ENCODE assay signal across 22 cellular contexts in genomic region chr19:38917516-38917915, GRCh38. TPM values are rescaled to one million over a fixed set of nuclear protein-coding genes. Genes with fewer than 3 reads are reported as not detected.
DNase-seq lines count a peak whose midpoint lies in the region; ATAC-seq and TF ChIP-seq lines count a peak whose summit lies in the region.
"Had no signal": no experiment of that assay in that cellular context is flagged by ENCODE, and none has a peak within 500 bp of the region (broad histone marks: within the 10 kb centered on the region; RNA-seq: fewer than 3 reads in every experiment).

No MANE protein-coding gene starts in this region.

- TF ChIP-seq POLR2A in spleen (IDR thresholded peaks at IDR 0.05) = no peak

- H3K4me3 ChIP-seq in cardiac muscle cell (no peak overlapping the region), right cardiac atrium (ENCODE audit: low read length) (no peak overlapping the region), H7 (ENCODE audit: insufficient read depth, low read depth, low read length) (no peak overlapping the region), spleen (no peak overlapping the region)
- H3K4me3 ChIP-seq: BLaER1 treated with 17β-estradiol and CSF1 and Interleukin-3, amounts not matched to agents 10 nM and 100 nM; Peyer's patch had no signal

- H3K27me3 ChIP-seq in cardiac muscle cell (no peaks in the 10 kb centered on the region), right cardiac atrium (ENCODE audit: control insufficient read depth, insufficient read depth) (no peaks in the 10 kb centered on the region), H7 (ENCODE audit: control insufficient read depth, insufficient read depth, low read length) (peaks cover under 1% of the 10 kb centered on the region; the same call in 1 of the 2 replicates), spleen (replicated peaks in 1 of 7) (no peaks in the 10 kb centered on the region)
- H3K27me3 ChIP-seq: BLaER1 treated with 17β-estradiol and CSF1 and Interleukin-3, amounts not matched to agents 10 nM and 100 nM; Peyer's patch had no signal

- H3K27ac ChIP-seq in cardiac muscle cell (peak overlapping the region; percentile 17), right cardiac atrium (ENCODE audit: low read length) (no peak overlapping the region), spleen (no peak overlapping the region), caudate nucleus (ENCODE audit: low read depth, low read length) (no peak overlapping the region)
- H3K27ac ChIP-seq: BLaER1 treated with 17β-estradiol and CSF1 and Interleukin-3, amounts not matched to agents 10 nM and 100 nM; Peyer's patch had no signal

- WGBS in right cardiac atrium = 66% methylated on average over 9 of the region's 9 CpGs
- 75 to 92% (median 83%) methylated on average over 8 to 9 of the region's 9 CpGs for WGBS in spleen, 5 donors

- no peak overlapping the region for H3K4me3 Mint-ChIP-seq in chondrocyte (ENCODE audit: unreplicated experiment)
- H3K4me3 Mint-ChIP-seq: CD4-positive, alpha-beta memory T cell; T-cell had no signal

- TF ChIP-seq CTCF in cardiac muscle cell (IDR thresholded peaks at IDR 0.05; ENCODE audit: low read depth, low read length) (no peak), chondrocyte (IDR thresholded peaks at IDR 0.05) (no peak), spleen (IDR thresholded peaks at IDR 0.05 in 8 of 11, conservative IDR thresholded peaks at IDR 0.05 in 3 of 11) (no peak)

- intact Hi-C loops in right cardiac atrium (cut with DNase I) (no loop called here), spleen (cut with DNase I; ENCODE audit: low total_unique reads) (no loop called here)

- H3K4me1 ChIP-seq in cardiac muscle cell (ENCODE audit: low read depth) = no peaks in the 10 kb centered on the region
- H3K4me1 ChIP-seq in right cardiac atrium (ENCODE audit: control insufficient read depth, insufficient read depth, low read length) = no peaks in the 10 kb centered on the region
- peaks cover 0 to 3% (median 0%) of the 10 kb centered on the region in 6 donors for H3K4me1 ChIP-seq in spleen
- H3K4me1 ChIP-seq: Caco-2, Peyer's patch had no signal

- peaks cover 10% of the 10 kb centered on the region for H3K36me3 Mint-ChIP-seq in chondrocyte (ENCODE audit: low read depth)

- peaks cover 9% of the 10 kb centered on the region for H3K36me3 ChIP-seq in cardiac muscle cell
- H3K36me3 ChIP-seq in H7 (replicated peaks; ENCODE audit: control insufficient read depth, insufficient read depth, low read length) = peaks cover 5% of the 10 kb centered on the region
- peaks cover 0 to 36% (median 14%) of the 10 kb centered on the region in 6 donors for H3K36me3 ChIP-seq in spleen

- H3K9me3 ChIP-seq in cardiac muscle cell (ENCODE audit: low read depth) (no peaks in the 10 kb centered on the region), right cardiac atrium (ENCODE audit: control insufficient read depth, low read length) (no peaks in the 10 kb centered on the region), spleen (no peaks in the 10 kb centered on the region)
- H3K9me3 ChIP-seq: BLaER1 treated with 17β-estradiol and CSF1 and Interleukin-3, amounts not matched to agents 10 nM and 100 nM; Caco-2; Peyer's patch had no signal

- no peak overlapping the region for H3K27ac Mint-ChIP-seq in chondrocyte (ENCODE audit: unreplicated experiment)
- H3K27ac Mint-ChIP-seq: CD4-positive, alpha-beta memory T cell; T-cell had no signal

- no peak for ATAC-seq in right cardiac atrium
- ATAC-seq: T-cell had no signal

- DNase-seq in cardiac muscle cell (ENCODE audit: low read depth in 1 of 2, low spot score in 1 of 2) = no peak
- no peak for DNase-seq in right cardiac atrium
- peak; percentile 47 for DNase-seq in H7
- DNase-seq in chondrocyte (ENCODE audit: low spot score) = peak; percentile 72
- peak; percentile 29 for DNase-seq in spleen
- DNase-seq in caudate nucleus (lab: John Stamatoyannopoulos, UW) = no peak
- no peak for DNase-seq in NCI-H1694 (lab: John Stamatoyannopoulos, UW)
- no peak for DNase-seq in NCI-H748 (lab: John Stamatoyannopoulos, UW; ENCODE audit: unreplicated experiment)
- DNase-seq: CD4-positive, alpha-beta memory T cell; GOT3; KBM-7; MM.1S; NCI-H1048; NCI-H1436; NCI-H2029; NCI-H2171; NCI-H345; T-cell had no signal

- no peaks in the 10 kb centered on the region for H3K4me1 Mint-ChIP-seq in chondrocyte (ENCODE audit: low read depth)
- H3K4me1 Mint-ChIP-seq: CD4-positive, alpha-beta memory T cell had no signal

- no peaks in the 10 kb centered on the region for H3K27me3 Mint-ChIP-seq in chondrocyte (ENCODE audit: low read depth)
- H3K27me3 Mint-ChIP-seq: CD4-positive, alpha-beta memory T cell; T-cell had no signal

- no peaks in the 10 kb centered on the region for H3K9me3 Mint-ChIP-seq in chondrocyte (ENCODE audit: low read depth)
- H3K9me3 Mint-ChIP-seq: CD4-positive, alpha-beta memory T cell; T-cell had no signal

RNA-seq across cellular contexts. Expression of gene CCER2, which starts 5.5 kb away (rescaled TPM):
- 1.4 and 2.6 TPM in 2 replicates for total RNA-seq in cardiac muscle cell
- 3.0 and 3.1 TPM in 2 replicates for polyA plus RNA-seq in cardiac muscle cell
- under 1 TPM in 2 of 4 donors, not detected in 2; 0.29 to 0.33 TPM for total RNA-seq in right cardiac atrium
- 0.14 TPM for polyA plus RNA-seq in right cardiac atrium
- 0.07 TPM in 1 of 2 replicates, not detected in the other for total RNA-seq in H7 (2014; rRNA removed; shearing (Covaris generic))
- total RNA-seq in chondrocyte = 0.69 TPM in 1 of 3 replicates, not detected in the others
- total RNA-seq in spleen = 1 to 10 TPM in 1 of 7 donors, under 1 TPM in 3, not detected in 3; 0.34 to 1.1 (median 0.57) TPM
- polyA plus RNA-seq in spleen = 1 to 10 TPM in 1 of 3 donors, under 1 TPM in 2; 0.77 to 2.9 (median 0.86) TPM
- total RNA-seq: G401 had no signal
- polyA plus RNA-seq: CD4-positive, alpha-beta memory T cell had no signal

RNA-seq across cellular contexts. Expression of gene SARS2, which starts 13.0 kb away (rescaled TPM):
- total RNA-seq in cardiac muscle cell (37.2 and 43.0 TPM in 2 replicates), right cardiac atrium (10 to 100 TPM; 15.5 to 20.3 (median 16.4) TPM), chondrocyte (14.4 to 25.8 TPM (median 15.6 TPM) in 3 replicates), spleen (10 to 100 TPM; 12.5 to 37.4 (median 24.6) TPM)
- polyA plus RNA-seq in cardiac muscle cell (52.3 and 78.9 TPM in 2 replicates), right cardiac atrium (18.5 TPM), spleen (10 to 100 TPM; 25.6 to 70.3 (median 50.7) TPM)
- total RNA-seq in H7 (2014; rRNA removed; shearing (Covaris generic)) = 65.9 and 75.6 TPM in 2 replicates

RNA-seq across cellular contexts. Expression of gene MRPS12, which starts 13.2 kb away (rescaled TPM):
- total RNA-seq in cardiac muscle cell (48.0 and 52.0 TPM in 2 replicates), right cardiac atrium (10 to 100 TPM; 49.9 to 68.7 (median 56.7) TPM), chondrocyte (23.1 to 34.0 TPM (median 27.7 TPM) in 3 replicates), spleen (10 to 100 TPM; 23.2 to 32.6 (median 26.0) TPM)
- polyA plus RNA-seq in cardiac muscle cell (72.2 and 84.7 TPM in 2 replicates), right cardiac atrium (80.5 TPM), spleen (10 to 100 TPM; 25.5 to 47.8 (median 47.1) TPM)
- total RNA-seq in H7 (2014; rRNA removed; shearing (Covaris generic)) = 106 and 115 TPM in 2 replicates

RNA-seq across cellular contexts. Expression of gene NFKBIB, which starts 17.7 kb away (rescaled TPM):
- total RNA-seq in cardiac muscle cell (14.7 and 26.9 TPM in 2 replicates), right cardiac atrium (10 to 100 TPM; 16.0 to 20.6 (median 18.6) TPM), chondrocyte (15.3 to 17.3 TPM (median 15.8 TPM) in 3 replicates), spleen (10 to 100 TPM; 18.1 to 29.0 (median 21.1) TPM)
- polyA plus RNA-seq in cardiac muscle cell (19.6 and 21.5 TPM in 2 replicates), right cardiac atrium (28.9 TPM), spleen (10 to 100 TPM; 22.8 to 33.5 (median 23.5) TPM)
- total RNA-seq in H7 (2014; rRNA removed; shearing (Covaris generic)) = 26.0 and 30.6 TPM in 2 replicates

RNA-seq across cellular contexts. Expression of gene SIRT2, which starts 18.1 kb away (rescaled TPM):
- 33.4 and 42.2 TPM in 2 replicates for total RNA-seq in cardiac muscle cell
- polyA plus RNA-seq in cardiac muscle cell = 33.5 and 40.7 TPM in 2 replicates
- 10 to 100 TPM; 57.6 to 75.9 (median 60.3) TPM for total RNA-seq in right cardiac atrium
- polyA plus RNA-seq in right cardiac atrium = 96.5 TPM
- 11.6 and 11.8 TPM in 2 replicates for total RNA-seq in H7 (2014; rRNA removed; shearing (Covaris generic))
- 54.0 to 57.1 TPM (median 54.2 TPM) in 3 replicates for total RNA-seq in chondrocyte
- 10 to 100 TPM; 44.5 to 81.0 (median 61.8) TPM for total RNA-seq in spleen
- polyA plus RNA-seq in spleen = 10 to 100 TPM; 25.8 to 45.1 (median 30.7) TPM

Comparison
In these comparisons a context has a peak if more than half of its experiments do, and no peak if none do; other contexts are left out.
1. DNase-seq: peak in H7 (single experiment), chondrocyte (single experiment) and spleen (single experiment); none in cardiac muscle cell (0 of 2), right cardiac atrium (0 of 3), caudate nucleus (0 of 61), NCI-H1694 (single experiment) and NCI-H748 (single experiment).